29 cellular contexts compared by ENCODE assay signal in genomic region chr6:22598386-22598785, GRCh38. TPM values are rescaled to one million over a fixed set of nuclear protein-coding genes. Genes with fewer than 3 reads are reported as not detected.
DNase-seq lines count a peak whose midpoint lies in the region; ATAC-seq, FAIRE-seq and TF ChIP-seq lines count a peak whose summit lies in the region.
"Had no signal": no experiment of that assay in that cellular context is flagged by ENCODE, and none has a peak within 500 bp of the region (broad histone marks: within the 10 kb centered on the region; RNA-seq: fewer than 3 reads in every experiment).

No MANE protein-coding gene starts in this region.

- H3K79me2 ChIP-seq in ACC112 (ENCODE audit: control insufficient read depth, insufficient read depth, low read length, unreplicated experiment): no peaks in the 10 kb centered on the region

- H3K4me3 ChIP-seq in ACC112 (ENCODE audit: low read depth, low read length) (no peak overlapping the region), testis (no peak overlapping the region), SJCRH30 (no peak overlapping the region)
- H3K4me3 ChIP-seq: left ventricle myocardium inferior, mucosa of descending colon, psoas muscle, thoracic aorta had no signal

- DNase-seq in HT1080 (ENCODE audit: low read depth) (peak; percentile 50), kidney tubule cell (ENCODE audit: low spot score) (peak; percentile 44), testis (no peak), GM19239 (ENCODE audit: insufficient read length, low spot score) (no peak), SJCRH30 (no peak)
- DNase-seq: activated CD4-positive, alpha-beta T cell treated with anti-CD3 and anti-CD28 coated beads for 48 hours; activated naive CD4-positive, alpha-beta T cell treated with anti-CD3 and anti-CD28 coated beads, Interleukin-2, amount 10 ng/mL, durations not matched to agents 7 days and 5 days; anterior cingulate cortex; caudate nucleus; CD4-positive, CD25-positive, alpha-beta regulatory T cell; GDM1; head of caudate nucleus; left ventricle myocardium inferior; mucosa of descending colon; NCI-H2171; OCI-M1; psoas muscle; SIG-M5; stimulated activated CD4-positive, alpha-beta T cell treated with anti-CD3 and anti-CD28 coated beads, Interleukin-1b, Interleukin-23, amount 100 ng/mL, for 48 hours; T-helper 1 cell had no signal

- FAIRE-seq in GM19239 (lab: Jason Lieb, UNC): no peak
- FAIRE-seq: HepG2 had no signal

- intact Hi-C loops in testis (cut with DNase I; ENCODE audit: low total_unique reads): no loop called here

- peak overlapping the region; percentile 5 for H2AFZ ChIP-seq in ACC112 (ENCODE audit: low read length, unreplicated experiment)

- H3K27me3 ChIP-seq in ACC112 (ENCODE audit: insufficient read depth, low read length) (no peaks in the 10 kb centered on the region), testis (no peaks in the 10 kb centered on the region), SJCRH30 (no peaks in the 10 kb centered on the region)

- H3K36me3 ChIP-seq in ACC112 (ENCODE audit: insufficient read depth, low read length): no peaks in the 10 kb centered on the region
- no peaks in the 10 kb centered on the region for H3K36me3 ChIP-seq in testis (ENCODE audit: low read depth, missing control alignments)
- H3K36me3 ChIP-seq in SJCRH30: no peaks in the 10 kb centered on the region
- H3K36me3 ChIP-seq: left ventricle myocardium inferior, thoracic aorta had no signal

- no peak for ATAC-seq in GM18858 (IDR thresholded peaks at IDR 0.05; ENCODE audit: unreplicated experiment)
- ATAC-seq: HepG2; mucosa of descending colon; psoas muscle; stimulated activated memory B cell treated with anti-CD40 and anti-IgM and Interleukin-4, amounts not matched to agents 10 μg/mL and 1 μg/mL and 100 μg/mL, for 72 hours had no signal

- no peaks in the 10 kb centered on the region for H3K9me3 ChIP-seq in testis
- no peaks in the 10 kb centered on the region for H3K9me3 ChIP-seq in SJCRH30 (replicated peaks)
- H3K9me3 ChIP-seq: left ventricle myocardium inferior, mucosa of descending colon, psoas muscle, thoracic aorta had no signal

- no peak for TF ChIP-seq POLR2A in testis (IDR thresholded peaks at IDR 0.05)

- 86 to 87% methylated on average over 5 of the region's 5 CpGs for WGBS in testis, 2 donors

- H3K4me1 ChIP-seq in ACC112 (ENCODE audit: control insufficient read depth, insufficient read depth, low read length, unreplicated experiment): no peaks in the 10 kb centered on the region
- H3K4me1 ChIP-seq in testis: no peaks in the 10 kb centered on the region
- no peaks in the 10 kb centered on the region for H3K4me1 ChIP-seq in SJCRH30
- H3K4me1 ChIP-seq: psoas muscle had no signal

- H3K27ac ChIP-seq in ACC112 (ENCODE audit: low read depth, low read length): no peak overlapping the region
- H3K27ac ChIP-seq in VCaP: 0 out of 2 replicates have a peak overlapping the region, but pooled peaks have one; percentile 18
- H3K27ac ChIP-seq in testis: no peak overlapping the region
- H3K27ac ChIP-seq in SJCRH30: no peak overlapping the region
- H3K27ac ChIP-seq: left ventricle myocardium inferior, psoas muscle, thoracic aorta had no signal

- TF ChIP-seq CTCF in VCaP (conservative IDR thresholded peaks at IDR 0.05): no peak
- TF ChIP-seq CTCF in testis (IDR thresholded peaks at IDR 0.05): no peak

RNA-seq across cellular contexts. Expression of gene HDGFL1, which starts 29.0 kb away (rescaled TPM):
- not detected in 2 replicates for total RNA-seq in HT1080 (2014; rRNA removed; shearing (Covaris generic))
- 0.03 TPM in 2 replicates for polyA plus RNA-seq in HT1080 (2015; cell fraction: cytosol; rRNA removed)
- polyA plus RNA-seq in HT1080 (2015; cell fraction: nucleus; rRNA removed): not detected in 2 replicates
- 10 to 100 TPM; 72.5 to 92.2 TPM for total RNA-seq in testis
- polyA plus RNA-seq in testis (ENCODE audit: insufficient read depth, low read depth, low replicate concordance): 303 TPM
- total RNA-seq in SJCRH30 (2014; rRNA removed; shearing (Covaris generic)): not detected in 2 replicates
- total RNA-seq: CD4-positive, CD25-positive, alpha-beta regulatory T cell; dermis microvascular lymphatic vessel endothelial cell; HepG2; left ventricle myocardium inferior; mucosa of descending colon; neural crest cell; psoas muscle; skeletal muscle tissue; thoracic aorta had no signal
- polyA plus RNA-seq: CD4-positive, CD25-positive, alpha-beta regulatory T cell; HepG2; psoas muscle had no signal

Comparison
In these comparisons a context has a peak if more than half of its experiments do, and no peak if none do; other contexts are left out.
1. DNase-seq: peak in HT1080 (single experiment) and kidney tubule cell (single experiment); none in testis (single experiment), GM19239 (single experiment) and SJCRH30 (0 of 2).
2. RNA of gene HDGFL1, which starts 29.0 kb away (total RNA-seq): 72.5 to 92.2 TPM in testis; not detected in HT1080 and not detected in SJCRH30; every median in the first group is over 10 times any median in the second.